In genomic region chr3:183502782-183503181, GRCh38 we compare ENCODE assay signal across 9 cellular contexts. TPM values are rescaled to one million over a fixed set of nuclear protein-coding genes. Genes with fewer than 3 reads are reported as not detected.
DNase-seq lines count a peak whose midpoint lies in the region; ATAC-seq and TF ChIP-seq lines count a peak whose summit lies in the region.
"Had no signal": no experiment of that assay in that cellular context is flagged by ENCODE, and none has a peak within 500 bp of the region (broad histone marks: within the 10 kb centered on the region; RNA-seq: fewer than 3 reads in every experiment).

No MANE protein-coding gene starts in this region.

- peaks cover 23 to 93% (median 47%) of the 10 kb centered on the region in 3 donors for H3K36me3 Mint-ChIP-seq in naive thymus-derived CD8-positive, alpha-beta T cell

- H3K27ac Mint-ChIP-seq in naive thymus-derived CD8-positive, alpha-beta T cell, result peak overlapping the region in 1 of 10 donors; percentile 74
- H3K27ac Mint-ChIP-seq: activated CD4-positive, alpha-beta T cell treated with anti-CD3 and anti-CD28 coated beads, Interleukin-2, amount 10 ng/mL, durations not matched to agents 24 days and 14 days had no signal

- H3K4me1 Mint-ChIP-seq in naive thymus-derived CD8-positive, alpha-beta T cell, result peaks cover 7 to 24% (median 14%) of the 10 kb centered on the region in 4 donors

- peaks cover 0 to 19% (median 11%) of the 10 kb centered on the region in 9 donors for H3K9me3 Mint-ChIP-seq in naive thymus-derived CD8-positive, alpha-beta T cell

- H3K4me3 Mint-ChIP-seq in naive thymus-derived CD8-positive, alpha-beta T cell, result no peak overlapping the region
- H3K4me3 Mint-ChIP-seq: activated CD4-positive, alpha-beta T cell treated with anti-CD3 and anti-CD28 coated beads, Interleukin-2, amount 10 ng/mL, durations not matched to agents 24 days and 14 days had no signal

- H3K36me3 ChIP-seq in cardiac muscle cell, result no peaks in the 10 kb centered on the region

- ATAC-seq in HG03520 (IDR thresholded peaks at IDR 0.05; ENCODE audit: unreplicated experiment), result no peak
- no peak for ATAC-seq in naive thymus-derived CD8-positive, alpha-beta T cell

- no peaks in the 10 kb centered on the region for H3K27me3 ChIP-seq in cardiac muscle cell

- H3K27ac ChIP-seq in cardiac muscle cell, result no peak overlapping the region

- H3K9me3 ChIP-seq in cardiac muscle cell (ENCODE audit: low read depth), result no peaks in the 10 kb centered on the region

- POLR2A ChIA-PET in naive thymus-derived CD8-positive, alpha-beta T cell (lab: Charles Lee), result no interaction called here

- TF ChIP-seq CTCF in cardiac muscle cell (IDR thresholded peaks at IDR 0.05; ENCODE audit: low read depth, low read length), result peak; percentile 33

- no peaks in the 10 kb centered on the region for H3K4me1 ChIP-seq in cardiac muscle cell (ENCODE audit: low read depth)

- H3K27me3 Mint-ChIP-seq in naive thymus-derived CD8-positive, alpha-beta T cell, result no peaks in the 10 kb centered on the region
- H3K27me3 Mint-ChIP-seq: activated CD4-positive, alpha-beta T cell treated with anti-CD3 and anti-CD28 coated beads, Interleukin-2, amount 10 ng/mL, durations not matched to agents 24 days and 14 days had no signal

- DNase-seq in NCI-H1417 (lab: John Stamatoyannopoulos, UW) (peak in 2 of 3 experiments; percentile 60 to 80), NCI-H1417 treated with DMSO at 0.1 percent for 48 hours (lab: John Stamatoyannopoulos, UW) (no peak), RPMI8226 (peak; percentile 29), cardiac muscle cell (ENCODE audit: low read depth in 1 of 2, low spot score in 1 of 2) (peak in 1 of 2 donors; percentile 38), putamen (ENCODE audit: low spot score) (peak; percentile 72), epidermal melanocyte (ENCODE audit: insufficient read length, low spot score) (no peak)
- DNase-seq in naive thymus-derived CD8-positive, alpha-beta T cell, result no peak
- DNase-seq: activated CD4-positive, alpha-beta T cell treated with anti-CD3 and anti-CD28 coated beads, Interleukin-2, amount 10 ng/mL, durations not matched to agents 24 days and 14 days had no signal

- H3K4me3 ChIP-seq in cardiac muscle cell, result no peak overlapping the region

RNA-seq across cellular contexts. Expression of gene KLHL6, which starts 52.7 kb away (rescaled TPM):
- total RNA-seq in cardiac muscle cell, result 0.03 and 0.04 TPM in 2 replicates
- polyA plus RNA-seq in cardiac muscle cell, result 0.09 TPM in 1 of 2 replicates, not detected in the other
- total RNA-seq in naive thymus-derived CD8-positive, alpha-beta T cell, result 10 to 100 TPM; 58.9 to 59.0 TPM
- polyA plus RNA-seq in naive thymus-derived CD8-positive, alpha-beta T cell, result 10 to 100 TPM in 2 of 3 donors, 1 to 10 TPM in 1; 7.6 to 20.7 (median 18.6) TPM

Comparison
In these comparisons a context has a peak if more than half of its experiments do, and no peak if none do; other contexts are left out.
1. DNase-seq: peak in NCI-H1417 (2 of 3), RPMI8226 (single experiment) and putamen (single experiment); none in NCI-H1417 treated with DMSO at 0.1 percent for 48 hours (single experiment), epidermal melanocyte (single experiment) and naive thymus-derived CD8-positive, alpha-beta T cell (0 of 10).
2. RNA of gene KLHL6, which starts 52.7 kb away (total RNA-seq): 58.9 to 59.0 TPM in naive thymus-derived CD8-positive, alpha-beta T cell; 0.03 to 0.04 TPM in cardiac muscle cell; every median in the first group is over 10 times any median in the second.